10 cellular contexts compared by ENCODE assay signal in genomic region chr2:172113617-172114016, GRCh38. TPM values are rescaled to one million over a fixed set of nuclear protein-coding genes. Genes with fewer than 3 reads are reported as not detected.
DNase-seq lines count a peak whose midpoint lies in the region; ATAC-seq and TF ChIP-seq lines count a peak whose summit lies in the region.
"Had no signal": no experiment of that assay in that cellular context is flagged by ENCODE, and none has a peak within 500 bp of the region (broad histone marks: within the 10 kb centered on the region; RNA-seq: fewer than 3 reads in every experiment).

No MANE protein-coding gene starts in this region.

- no peak for TF ChIP-seq POLR2A in right lobe of liver (IDR thresholded peaks at IDR 0.05)

- ATAC-seq in right lobe of liver (peak in 3 of 4 donors; percentile 23 to 37 (median 29)), GM19397 (IDR thresholded peaks at IDR 0.05; ENCODE audit: unreplicated experiment) (no peak), aorta (ENCODE audit: low FRiP score) (no peak)
- no peak for ATAC-seq in stimulated activated effector memory CD8-positive, alpha-beta T cell treated with anti-CD3 and anti-CD28 coated beads, Interleukin-12 subunit alpha, Interleukin-12 subunit beta, amount 100 ng/mL, for 72 hours

- H3K36me3 Mint-ChIP-seq in CD14-positive monocyte = peaks cover 0 to 6% of the 10 kb centered on the region in 2 donors
- H3K36me3 Mint-ChIP-seq in stimulated activated effector memory CD8-positive, alpha-beta T cell treated with anti-CD3 and anti-CD28 coated beads, Interleukin-12 subunit alpha, Interleukin-12 subunit beta, amount 100 ng/mL, for 72 hours = no peaks in the 10 kb centered on the region

- peak overlapping the region in 1 of 2 donors; percentile 31 for H3K4me3 Mint-ChIP-seq in CD14-positive monocyte
- no peak overlapping the region for H3K4me3 Mint-ChIP-seq in stimulated activated effector memory CD8-positive, alpha-beta T cell treated with anti-CD3 and anti-CD28 coated beads, Interleukin-12 subunit alpha, Interleukin-12 subunit beta, amount 100 ng/mL, for 72 hours

- TF ChIP-seq CTCF in WERI-Rb-1 (IDR thresholded peaks at IDR 0.05; ENCODE audit: low read depth, low read length) = peak; percentile 52
- peak in 2 of 4 donors; percentile 13 to 21 for TF ChIP-seq CTCF in right lobe of liver (IDR thresholded peaks at IDR 0.05)
- no peak for TF ChIP-seq CTCF in CD14-positive monocyte (IDR thresholded peaks at IDR 0.05)

- peaks cover 0 to 8% (median 5%) of the 10 kb centered on the region in 7 donors for H3K9me3 Mint-ChIP-seq in CD14-positive monocyte
- no peaks in the 10 kb centered on the region for H3K9me3 Mint-ChIP-seq in stimulated activated effector memory CD8-positive, alpha-beta T cell treated with anti-CD3 and anti-CD28 coated beads, Interleukin-12 subunit alpha, Interleukin-12 subunit beta, amount 100 ng/mL, for 72 hours

- H3K4me3 ChIP-seq in WERI-Rb-1 (ENCODE audit: low read depth, low read length) = no peak overlapping the region
- H3K4me3 ChIP-seq in right lobe of liver = no peak overlapping the region
- no peak overlapping the region for H3K4me3 ChIP-seq in aorta (ENCODE audit: low read length in 2 of 2)
- H3K4me3 ChIP-seq: SK-N-MC had no signal

- intact Hi-C loops in right lobe of liver (cut with DNase I) = no loop called here
- intact Hi-C loops in CD14-positive monocyte (cut with micrococcal nuclease) = no loop called here
- intact Hi-C loops in aorta (cut with DNase I) = loop anchor here in 1 of 2 donors (5.0 kb wide), 1 partner anchor 541 kb away; no protein-coding TSS in a partner anchor

- H3K27me3 ChIP-seq in WERI-Rb-1 (ENCODE audit: insufficient read depth, low read depth, severe bottlenecking) (no peaks in the 10 kb centered on the region), right lobe of liver (peaks cover under 1 to 8% of the 10 kb centered on the region in 2 donors), aorta (ENCODE audit: control insufficient read depth in 1 of 2, insufficient read depth in 2 of 2, low read length in 1 of 2) (no peaks in the 10 kb centered on the region)

- no peaks in the 10 kb centered on the region for H3K4me1 ChIP-seq in right lobe of liver
- no peaks in the 10 kb centered on the region for H3K4me1 ChIP-seq in aorta (ENCODE audit: control insufficient read depth in 1 of 2, insufficient read depth in 2 of 2, low read length in 2 of 2)

- no peak overlapping the region for H3K27ac ChIP-seq in WERI-Rb-1
- H3K27ac ChIP-seq in right lobe of liver = no peak overlapping the region
- no peak overlapping the region for H3K27ac ChIP-seq in aorta (ENCODE audit: low read depth in 1 of 2, low read length in 2 of 2)
- H3K27ac ChIP-seq: SK-N-MC had no signal

- WGBS in right lobe of liver (ENCODE audit: insufficient coverage, low coverage, low lambda C conversion rate, missing lambda C conversion rate) = 10% methylated on average over 2 of the region's 2 CpGs
- WGBS in aorta, 2 donors = 25 to 27% methylated on average over 2 of the region's 2 CpGs

- no peak overlapping the region for H3K27ac Mint-ChIP-seq in CD14-positive monocyte
- H3K27ac Mint-ChIP-seq in stimulated activated effector memory CD8-positive, alpha-beta T cell treated with anti-CD3 and anti-CD28 coated beads, Interleukin-12 subunit alpha, Interleukin-12 subunit beta, amount 100 ng/mL, for 72 hours = no peak overlapping the region

- peaks cover 14% of the 10 kb centered on the region for H3K4me1 Mint-ChIP-seq in CD14-positive monocyte
- peaks cover 8% of the 10 kb centered on the region for H3K4me1 Mint-ChIP-seq in stimulated activated effector memory CD8-positive, alpha-beta T cell treated with anti-CD3 and anti-CD28 coated beads, Interleukin-12 subunit alpha, Interleukin-12 subunit beta, amount 100 ng/mL, for 72 hours

- H3K27me3 Mint-ChIP-seq in CD14-positive monocyte (ENCODE audit: low read depth in 3 of 3) = peaks cover 20 to 42% (median 32%) of the 10 kb centered on the region in 3 donors

- DNase-seq in COR-L47 (lab: John Stamatoyannopoulos, UW) (peak; percentile 37), HT1080 (ENCODE audit: low read depth) (peak; percentile 56), WERI-Rb-1 (no peak), right lobe of liver (no peak), CD14-positive monocyte (ENCODE audit: low spot score) (no peak), aorta (no peak)
- no peak for DNase-seq in stimulated activated effector memory CD8-positive, alpha-beta T cell treated with anti-CD3 and anti-CD28 coated beads, Interleukin-12 subunit alpha, Interleukin-12 subunit beta, amount 100 ng/mL, for 72 hours (ENCODE audit: low spot score in 2 of 2)
- DNase-seq: effector CD4-positive, alpha-beta T cell had no signal

- H3K9me3 ChIP-seq in WERI-Rb-1 (ENCODE audit: severe bottlenecking) (no peaks in the 10 kb centered on the region), right lobe of liver (no peaks in the 10 kb centered on the region), aorta (ENCODE audit: control insufficient read depth, low read length) (no peaks in the 10 kb centered on the region)

- H3K36me3 ChIP-seq in WERI-Rb-1 (no peaks in the 10 kb centered on the region), right lobe of liver (no peaks in the 10 kb centered on the region), aorta (ENCODE audit: control insufficient read depth in 1 of 2, insufficient read depth in 2 of 2, low read length in 1 of 2) (no peaks in the 10 kb centered on the region)

RNA-seq across cellular contexts. Expression of gene DLX2, which starts 10.9 kb away (rescaled TPM):
- 0.53 and 1.1 TPM in 2 replicates for total RNA-seq in HT1080 (2014; rRNA removed; shearing (Covaris generic))
- 1.4 TPM in 2 replicates for polyA plus RNA-seq in HT1080 (2015; cell fraction: cytosol; rRNA removed)
- 1.2 and 1.5 TPM in 2 replicates for polyA plus RNA-seq in HT1080 (2015; cell fraction: nucleus; rRNA removed)
- not detected for total RNA-seq in right lobe of liver
- not detected for polyA plus RNA-seq in CD14-positive monocyte
- not detected for total RNA-seq in aorta
- polyA plus RNA-seq in aorta = under 1 TPM in 1 of 2 donors, not detected in 1; 0.50 TPM

RNA-seq across cellular contexts. Expression of gene DLX1, which starts 28.3 kb away (rescaled TPM):
- total RNA-seq in HT1080 (2014; rRNA removed; shearing (Covaris generic)) = 5.8 and 9.7 TPM in 2 replicates
- 9.4 and 9.6 TPM in 2 replicates for polyA plus RNA-seq in HT1080 (2015; cell fraction: cytosol; rRNA removed)
- 17.7 and 18.8 TPM in 2 replicates for polyA plus RNA-seq in HT1080 (2015; cell fraction: nucleus; rRNA removed)
- total RNA-seq in right lobe of liver (not detected), aorta (under 1 TPM in 1 of 2 donors, not detected in 1; 0.51 TPM)
- polyA plus RNA-seq in CD14-positive monocyte (not detected), aorta (under 1 TPM; 0.18 to 0.38 TPM)

Comparison
In these comparisons a context has a peak if more than half of its experiments do, and no peak if none do; other contexts are left out.
1. DNase-seq: peak in COR-L47 (single experiment) and HT1080 (single experiment); none in WERI-Rb-1 (single experiment), right lobe of liver (0 of 3), CD14-positive monocyte (single experiment), stimulated activated effector memory CD8-positive, alpha-beta T cell treated with anti-CD3 and anti-CD28 coated beads, Interleukin-12 subunit alpha, Interleukin-12 subunit beta, amount 100 ng/mL, for 72 hours (0 of 2) and aorta (0 of 2).
2. ATAC-seq: peak in right lobe of liver (3 of 4); none in stimulated activated effector memory CD8-positive, alpha-beta T cell treated with anti-CD3 and anti-CD28 coated beads, Interleukin-12 subunit alpha, Interleukin-12 subunit beta, amount 100 ng/mL, for 72 hours (single experiment), GM19397 (single experiment) and aorta (single experiment).